25 cellular contexts compared by ENCODE assay signal in genomic region chr22:41922336-41922735, GRCh38. TPM values are rescaled to one million over a fixed set of nuclear protein-coding genes. Genes with fewer than 3 reads are reported as not detected.
"Had no signal": no experiment of that assay in that cellular context is flagged by ENCODE, and none has a peak within 500 bp of the region (broad histone marks: within the 10 kb centered on the region; RNA-seq: fewer than 3 reads in every experiment).

No MANE protein-coding gene starts in this region.

- FAIRE-seq: bronchial epithelial cell, endothelial cell of umbilical vein had no signal

- H3K27me3 ChIP-seq: adrenal gland, testis had no signal

- ATAC-seq: activated naive CD4-positive, alpha-beta T cell treated with anti-CD3 and anti-CD28 coated beads, Interleukin-2, amount 50 U/mL, for 72 hours; gastroesophageal sphincter; heart right ventricle; left lung; psoas muscle; right cardiac atrium had no signal

- DNase-seq: activated CD8-positive, alpha-beta memory T cell treated with anti-CD3 and anti-CD28 coated beads for 24 hours; activated CD8-positive, alpha-beta memory T cell treated with anti-CD3 and anti-CD28 coated beads, Interleukin-2, amount 50 U/mL, for 48 hours; activated gamma-delta T cell treated with Interleukin-2 at 50 U/mL for 16 hours; cerebellar nuclear complex; effector memory CD4-positive, alpha-beta T cell; heart right ventricle; left lung; midbrain; psoas muscle; right cardiac atrium; stimulated activated CD4-positive, alpha-beta T cell treated with anti-CD3 and anti-CD28 coated beads, Interleukin-15, amount 100 ng/mL, for 24 hours; stimulated activated CD4-positive, alpha-beta T cell treated with anti-CD3 and anti-CD28 coated beads, Interleukin-2, amount 100 ng/mL, for 48 hours; stomach; T1000; testis had no signal

- H3K27ac ChIP-seq: esophagus muscularis mucosa, gastroesophageal sphincter, heart right ventricle, left lung, psoas muscle, skin epidermis, stomach, testis had no signal

- H3K9me3 ChIP-seq: adrenal gland, esophagus muscularis mucosa, gastroesophageal sphincter, heart right ventricle, left lung, psoas muscle, stomach, testis had no signal

- H3K36me3 ChIP-seq: adrenal gland, esophagus muscularis mucosa, gastroesophageal sphincter, heart right ventricle, left lung, stomach had no signal

- H3K4me3 ChIP-seq: adrenal gland, esophagus muscularis mucosa, gastroesophageal sphincter, heart right ventricle, left lung, psoas muscle, skin epidermis, stomach, testis had no signal

RNA-seq across cellular contexts. Expression of gene TNFRSF13C, which starts 4.3 kb away (rescaled TPM):
- total RNA-seq: lung microvascular endothelial cell had no signal

RNA-seq across cellular contexts. Expression of gene SHISA8, which starts 7.5 kb away (rescaled TPM):
- total RNA-seq: bronchial epithelial cell, endothelial cell of umbilical vein, gastroesophageal sphincter, kidney epithelial cell, left lung, lung microvascular endothelial cell, osteocyte, stomach had no signal
- polyA plus RNA-seq: endothelial cell of umbilical vein, psoas muscle had no signal

RNA-seq across cellular contexts. Expression of gene CENPM, which starts 24.6 kb away (rescaled TPM):
- total RNA-seq: esophagus muscularis mucosa had no signal
